1 cellular context compared by ENCODE assay signal in the genomic region with DNA sequence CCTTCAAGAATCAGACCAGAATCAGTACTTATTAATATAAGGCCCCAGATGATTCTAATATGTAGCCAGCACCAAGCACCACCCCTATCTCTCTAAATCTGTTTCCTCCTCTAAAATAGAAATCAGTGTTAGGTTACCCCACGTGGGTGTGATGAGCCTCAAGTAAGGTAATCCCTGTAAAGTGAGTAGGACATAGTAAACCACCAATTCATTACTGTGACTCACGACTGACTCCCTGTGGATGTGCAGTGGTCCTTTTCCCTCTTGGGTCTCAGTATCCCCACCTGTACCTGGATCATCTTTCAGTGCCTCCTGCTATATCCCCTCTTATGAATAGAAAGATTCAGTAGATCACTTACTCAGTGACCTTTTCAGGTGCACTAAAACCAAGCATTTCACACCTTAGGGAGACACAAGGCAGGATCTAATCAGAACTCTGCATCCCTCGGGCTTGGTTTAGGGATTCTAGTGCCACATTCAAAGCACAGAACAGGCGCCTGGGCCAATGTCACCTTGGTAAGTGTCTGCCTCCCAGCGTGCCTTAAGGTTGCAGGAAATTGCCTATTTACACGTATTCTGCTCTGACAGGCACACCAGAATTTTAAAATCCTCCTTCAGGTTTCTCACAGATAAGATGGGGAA.
TF ChIP-seq lines count a peak whose summit lies in the region.

No MANE protein-coding gene starts in this region.

TF ChIP-seq in WTC11, 78 proteins besides CTCF, POLR2A, EP300 and RAD21 (continued from another document):
- TF ChIP-seq, protein P1, sequence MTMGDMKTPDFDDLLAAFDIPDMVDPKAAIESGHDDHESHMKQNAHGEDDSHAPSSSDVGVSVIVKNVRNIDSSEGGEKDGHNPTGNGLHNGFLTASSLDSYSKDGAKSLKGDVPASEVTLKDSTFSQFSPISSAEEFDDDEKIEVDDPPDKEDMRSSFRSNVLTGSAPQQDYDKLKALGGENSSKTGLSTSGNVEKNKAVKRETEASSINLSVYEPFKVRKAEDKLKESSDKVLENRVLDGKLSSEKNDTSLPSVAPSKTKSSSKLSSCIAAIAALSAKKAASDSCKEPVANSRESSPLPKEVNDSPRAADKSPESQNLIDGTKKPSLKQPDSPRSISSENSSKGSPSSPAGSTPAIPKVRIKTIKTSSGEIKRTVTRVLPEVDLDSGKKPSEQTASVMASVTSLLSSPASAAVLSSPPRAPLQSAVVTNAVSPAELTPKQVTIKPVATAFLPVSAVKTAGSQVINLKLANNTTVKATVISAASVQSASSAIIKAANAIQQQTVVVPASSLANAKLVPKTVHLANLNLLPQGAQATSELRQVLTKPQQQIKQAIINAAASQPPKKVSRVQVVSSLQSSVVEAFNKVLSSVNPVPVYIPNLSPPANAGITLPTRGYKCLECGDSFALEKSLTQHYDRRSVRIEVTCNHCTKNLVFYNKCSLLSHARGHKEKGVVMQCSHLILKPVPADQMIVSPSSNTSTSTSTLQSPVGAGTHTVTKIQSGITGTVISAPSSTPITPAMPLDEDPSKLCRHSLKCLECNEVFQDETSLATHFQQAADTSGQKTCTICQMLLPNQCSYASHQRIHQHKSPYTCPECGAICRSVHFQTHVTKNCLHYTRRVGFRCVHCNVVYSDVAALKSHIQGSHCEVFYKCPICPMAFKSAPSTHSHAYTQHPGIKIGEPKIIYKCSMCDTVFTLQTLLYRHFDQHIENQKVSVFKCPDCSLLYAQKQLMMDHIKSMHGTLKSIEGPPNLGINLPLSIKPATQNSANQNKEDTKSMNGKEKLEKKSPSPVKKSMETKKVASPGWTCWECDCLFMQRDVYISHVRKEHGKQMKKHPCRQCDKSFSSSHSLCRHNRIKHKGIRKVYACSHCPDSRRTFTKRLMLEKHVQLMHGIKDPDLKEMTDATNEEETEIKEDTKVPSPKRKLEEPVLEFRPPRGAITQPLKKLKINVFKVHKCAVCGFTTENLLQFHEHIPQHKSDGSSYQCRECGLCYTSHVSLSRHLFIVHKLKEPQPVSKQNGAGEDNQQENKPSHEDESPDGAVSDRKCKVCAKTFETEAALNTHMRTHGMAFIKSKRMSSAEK (CRISPR knock-in tag; IDR thresholded peaks at IDR 0.05; ENCODE audit: borderline replicate concordance) = no peak
- TF ChIP-seq, protein P2, sequence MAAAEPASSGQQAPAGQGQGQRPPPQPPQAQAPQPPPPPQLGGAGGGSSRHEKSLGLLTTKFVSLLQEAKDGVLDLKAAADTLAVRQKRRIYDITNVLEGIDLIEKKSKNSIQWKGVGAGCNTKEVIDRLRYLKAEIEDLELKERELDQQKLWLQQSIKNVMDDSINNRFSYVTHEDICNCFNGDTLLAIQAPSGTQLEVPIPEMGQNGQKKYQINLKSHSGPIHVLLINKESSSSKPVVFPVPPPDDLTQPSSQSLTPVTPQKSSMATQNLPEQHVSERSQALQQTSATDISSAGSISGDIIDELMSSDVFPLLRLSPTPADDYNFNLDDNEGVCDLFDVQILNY (CRISPR knock-in tag; IDR thresholded peaks at IDR 0.05) = no peak
- no peak for TF ChIP-seq GABPB1 (CRISPR knock-in tag; IDR thresholded peaks at IDR 0.05)
